ENCODE assay signal across 25 cellular contexts in genomic region chr12:78321696-78322095, GRCh38.
"Had no signal": no experiment of that assay in that cellular context is flagged by ENCODE, and none has a peak within 500 bp of the region (broad histone marks: within the 10 kb centered on the region; RNA-seq: fewer than 3 reads in every experiment).

No MANE protein-coding gene starts in this region.

- DNase-seq: colonic mucosa; cortex of kidney; dermis blood vessel endothelial cell; dorsolateral prefrontal cortex; effector CD4-positive, alpha-beta T cell; effector CD8-positive, alpha-beta T cell; effector memory CD4-positive, alpha-beta T cell; effector memory CD8-positive, alpha-beta T cell; endodermal cell; erythroblast; esophagus squamous epithelium; foreskin fibroblast; foreskin keratinocyte; foreskin melanocyte; gastrocnemius medialis; glutamatergic neuron; head of caudate nucleus; heart left ventricle; heart right ventricle; hippocampal formation had no signal

- H3K27me3 Mint-ChIP-seq: dendritic cell treated with granulocyte-macrophage colony-stimulating factor and Interleukin-4, amounts not matched to agents 40 ng/mL and 50 ng/mL, for 4 days; effector memory CD8-positive, alpha-beta T cell had no signal

- H3K27ac Mint-ChIP-seq: dendritic cell treated with granulocyte-macrophage colony-stimulating factor and Interleukin-4, amounts not matched to agents 40 ng/mL and 50 ng/mL, for 4 days; effector memory CD8-positive, alpha-beta T cell; endodermal cell had no signal

- H3K4me1 ChIP-seq: colonic mucosa, esophagus squamous epithelium, foreskin keratinocyte, gastrocnemius medialis, gastroesophageal sphincter, heart left ventricle, heart right ventricle had no signal

- ATAC-seq: effector memory CD8-positive, alpha-beta T cell; esophagus mucosa; foreskin keratinocyte; gastrocnemius medialis; gastroesophageal sphincter; heart left ventricle; heart right ventricle had no signal

- H3K9me3 Mint-ChIP-seq: effector memory CD8-positive, alpha-beta T cell had no signal

- H3K4me3 Mint-ChIP-seq: dendritic cell treated with granulocyte-macrophage colony-stimulating factor and Interleukin-4, amounts not matched to agents 40 ng/mL and 50 ng/mL, for 4 days; effector memory CD8-positive, alpha-beta T cell; endodermal cell had no signal

- H3K27ac ChIP-seq: colonic mucosa, coronary artery, dorsolateral prefrontal cortex, epithelial cell of prostate, esophagus squamous epithelium, foreskin keratinocyte, gastrocnemius medialis, gastroesophageal sphincter, heart left ventricle, heart right ventricle had no signal

- H3K4me3 ChIP-seq: colonic mucosa, coronary artery, dorsolateral prefrontal cortex, esophagus squamous epithelium, gastrocnemius medialis, gastroesophageal sphincter, heart left ventricle, heart right ventricle had no signal

- H3K36me3 ChIP-seq: colonic mucosa, esophagus squamous epithelium, gastrocnemius medialis, gastroesophageal sphincter, heart left ventricle, heart right ventricle had no signal

- H3K27me3 ChIP-seq: colonic mucosa, dorsolateral prefrontal cortex, esophagus squamous epithelium, foreskin keratinocyte, gastrocnemius medialis, gastroesophageal sphincter, heart left ventricle, heart right ventricle had no signal

- H3K9me3 ChIP-seq: colonic mucosa, esophagus squamous epithelium, gastrocnemius medialis, gastroesophageal sphincter had no signal
